ENCODE assay signal across 9 cellular contexts in genomic region chr5:180820788-180821321, GRCh38.
DNase-seq lines count a peak whose midpoint lies in the region; ATAC-seq and TF ChIP-seq lines count a peak whose summit lies in the region.
"Had no signal": no experiment of that assay in that cellular context is flagged by ENCODE, and none has a peak within 500 bp of the region (broad histone marks: within the 10 kb centered on the region; RNA-seq: fewer than 3 reads in every experiment).

No MANE protein-coding gene starts in this region.

- no peak for TF ChIP-seq POLR2A in erythroblast (IDR thresholded peaks at IDR 0.05; ENCODE audit: low read length)

- ATAC-seq in GM18511 (IDR thresholded peaks at IDR 0.05; ENCODE audit: unreplicated experiment) = peak; percentile 77
- ATAC-seq in HG02571 (IDR thresholded peaks at IDR 0.05; ENCODE audit: unreplicated experiment) = peak; percentile 58

- DNase-seq in NOMO-1 treated with dmso at 0.1 percent for 144 hours (lab: John Stamatoyannopoulos, UW; ENCODE audit: unreplicated experiment) = peak; percentile 42
- peak; percentile 24 for DNase-seq in midbrain (lab: John Stamatoyannopoulos, UW)
- no peak for DNase-seq in GM03348 (ENCODE audit: low spot score)
- DNase-seq in NCI-H510A treated with DMSO at 0.1 percent for 48 hours (lab: John Stamatoyannopoulos, UW) = no peak
- no peak for DNase-seq in erythroblast (lab: John Stamatoyannopoulos, UW)
- no peak for DNase-seq in GOT3 (lab: John Stamatoyannopoulos, UW)
- DNase-seq: SIG-M5 had no signal

Comparison
In these comparisons a context has a peak if more than half of its experiments do, and no peak if none do; other contexts are left out.
1. DNase-seq: peak in NOMO-1 treated with dmso at 0.1 percent for 144 hours (single experiment) and midbrain (single experiment); none in GM03348 (single experiment), NCI-H510A treated with DMSO at 0.1 percent for 48 hours (single experiment), erythroblast (0 of 2) and GOT3 (single experiment).